8 cellular contexts compared by ENCODE assay signal in the genomic region with DNA sequence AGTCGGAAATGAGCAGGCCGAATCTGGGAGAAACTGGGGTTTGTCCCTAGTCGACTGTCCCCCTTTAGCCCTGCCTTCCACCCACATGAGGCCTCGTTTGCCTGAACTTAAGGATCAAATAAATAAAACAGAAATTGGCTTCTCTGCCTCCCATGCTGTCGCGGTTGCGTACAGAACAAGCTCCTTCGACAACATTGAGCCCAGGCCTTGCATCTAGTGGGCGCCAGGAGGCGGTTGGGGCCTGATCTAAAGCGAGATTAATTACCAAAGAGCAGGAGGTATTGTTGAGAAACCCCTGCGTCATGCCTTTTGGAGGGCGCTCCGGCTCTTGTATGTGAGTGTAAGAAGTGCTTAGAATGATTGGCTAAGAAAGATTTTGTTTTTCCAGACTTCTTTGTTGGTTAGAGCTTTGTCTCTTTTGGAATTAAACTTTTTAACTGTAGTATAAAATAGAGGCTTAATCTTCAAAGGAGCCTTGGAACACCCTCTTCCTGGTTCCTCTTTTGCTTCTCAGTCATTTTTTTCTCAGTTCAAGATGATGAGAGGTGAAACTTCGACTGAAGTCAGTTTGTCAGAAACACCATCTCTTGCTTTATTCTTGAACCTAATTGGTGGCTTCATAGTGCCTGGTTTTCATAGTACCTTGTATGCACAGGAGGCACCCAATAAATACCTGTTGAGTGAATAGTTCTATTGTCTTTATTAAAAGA. TPM values are rescaled to one million over a fixed set of nuclear protein-coding genes. Genes with fewer than 3 reads are reported as not detected.
DNase-seq lines count a peak whose midpoint lies in the region; ATAC-seq and TF ChIP-seq lines count a peak whose summit lies in the region.

No MANE protein-coding gene starts in this region.

- peak; percentile 76 for DNase-seq in AG04450 (ENCODE audit: low read depth, low spot score)
- peak; percentile 29 to 38 for DNase-seq in NCI-H446 (lab: John Stamatoyannopoulos, UW)
- peak; percentile 90 for DNase-seq in activated CD4-positive, alpha-beta T cell treated with anti-CD3 and anti-CD28 coated beads, Interleukin-2, amount 10 ng/mL, durations not matched to agents 24 days and 14 days
- peak; percentile 84 for DNase-seq in dedifferentiated amniotic fluid mesenchymal stem cell (ENCODE audit: extremely low spot score)
- peak; percentile 73 to 78 for DNase-seq in left lung
- DNase-seq in stimulated activated CD4-positive, alpha-beta T cell treated with anti-CD3 and anti-CD28 coated beads, Interleukin-2, amount 100 ng/mL, for 48 hours, result peak; percentile 57 to 60

- peak overlapping the region; percentile 98 for H3K4me3 Mint-ChIP-seq in activated CD4-positive, alpha-beta T cell treated with anti-CD3 and anti-CD28 coated beads, Interleukin-2, amount 10 ng/mL, durations not matched to agents 24 days and 14 days

- peak overlapping the region; percentile 99 for H3K27ac Mint-ChIP-seq in activated CD4-positive, alpha-beta T cell treated with anti-CD3 and anti-CD28 coated beads, Interleukin-2, amount 10 ng/mL, durations not matched to agents 24 days and 14 days

- H3K27me3 ChIP-seq in AG04450 (ENCODE audit: control insufficient read depth, insufficient read depth, low read length) (no peaks in the 10 kb centered on the region), left lung (no peaks in the 10 kb centered on the region)

- H3K27ac ChIP-seq in AG04450 (ENCODE audit: low read depth, low read length), result peak overlapping the region; percentile 95
- H3K27ac ChIP-seq in left lung, result peak overlapping the region; percentile 95 to 97

- no peaks in the 10 kb centered on the region for H3K9me3 Mint-ChIP-seq in activated CD4-positive, alpha-beta T cell treated with anti-CD3 and anti-CD28 coated beads, Interleukin-2, amount 10 ng/mL, durations not matched to agents 24 days and 14 days

- POLR2A ChIA-PET in AG04450 (lab: Yijun Ruan, JAX), result interaction anchor here (0.5 to 2.0 kb wide), 10 partner anchors 22 to 345 kb away, joined by 3 to 25 read pairs (median 5); a partner anchor contains a TSS

- intact Hi-C loops in activated CD4-positive, alpha-beta T cell treated with anti-CD3 and anti-CD28 coated beads, Interleukin-2, amount 10 ng/mL, durations not matched to agents 24 days and 14 days (cut with micrococcal nuclease), result loop anchor here (1.0 kb wide), 3 partner anchors 73 to 348 kb away; a partner anchor contains a TSS
- intact Hi-C loops in left lung (cut with DNase I), result loop anchor here in 1 of 2 donors (10.0 kb wide), 1 partner anchor 160 kb away; a partner anchor contains a TSS

- H3K4me3 ChIP-seq in AG04450 (ENCODE audit: low read depth, low read length), result peak overlapping the region; percentile 96
- peak overlapping the region; percentile 89 to 93 for H3K4me3 ChIP-seq in left lung

- no peaks in the 10 kb centered on the region for H3K27me3 Mint-ChIP-seq in activated CD4-positive, alpha-beta T cell treated with anti-CD3 and anti-CD28 coated beads, Interleukin-2, amount 10 ng/mL, durations not matched to agents 24 days and 14 days

- H3K36me3 ChIP-seq in left lung, result peaks cover 0 to 27% of the 10 kb centered on the region in 2 donors

- ATAC-seq in GM18867 (IDR thresholded peaks at IDR 0.05; ENCODE audit: unreplicated experiment), result peak; percentile 65
- peak; percentile 54 for ATAC-seq in HG03108 (IDR thresholded peaks at IDR 0.05; ENCODE audit: unreplicated experiment)
- ATAC-seq in left lung, result peak; percentile 78

- H3K4me1 ChIP-seq in left lung, result peaks cover 10 to 48% of the 10 kb centered on the region in 2 donors

- H3K4me1 Mint-ChIP-seq in activated CD4-positive, alpha-beta T cell treated with anti-CD3 and anti-CD28 coated beads, Interleukin-2, amount 10 ng/mL, durations not matched to agents 24 days and 14 days, result peaks cover 20% of the 10 kb centered on the region

- peak; percentile 83 for TF ChIP-seq CTCF in AG04450 (IDR thresholded peaks at IDR 0.05; ENCODE audit: low read depth, low read length)
- TF ChIP-seq CTCF in left lung (IDR thresholded peaks at IDR 0.05), result peak; percentile 16 to 47

- H3K9me3 ChIP-seq in AG04450 (ENCODE audit: control insufficient read depth, insufficient read depth, low read length) (no peaks in the 10 kb centered on the region), left lung (no peaks in the 10 kb centered on the region)

- H3K36me3 Mint-ChIP-seq in activated CD4-positive, alpha-beta T cell treated with anti-CD3 and anti-CD28 coated beads, Interleukin-2, amount 10 ng/mL, durations not matched to agents 24 days and 14 days (ENCODE audit: low read depth), result peaks cover 28% of the 10 kb centered on the region

- CTCF ChIA-PET in AG04450 (lab: Charles Lee), result interaction anchor here (0.6 to 2.9 kb wide), 17 partner anchors 11 to 525 kb away, joined by 3 to 19 read pairs (median 5); a partner anchor contains a TSS

RNA-seq across cellular contexts. Expression of a gene that starts 0.8 kb away (rescaled TPM):
- polyA plus RNA-seq in AG04450 (2011; rRNA removed), result 583 and 610 TPM in 2 replicates
- polyA minus RNA-seq in AG04450 (2011; rRNA and poly(A)+ RNA removed), result 182 and 220 TPM in 2 replicates
- total RNA-seq in activated CD4-positive, alpha-beta T cell treated with anti-CD3 and anti-CD28 coated beads, Interleukin-2, amount 10 ng/mL, durations not matched to agents 24 days and 14 days, result 146 and 147 TPM in 2 replicates
- 100 to 1,000 TPM; 380 to 385 TPM for total RNA-seq in left lung

RNA-seq across cellular contexts. Expression of a gene that starts 25.2 kb away (rescaled TPM):
- polyA plus RNA-seq in AG04450 (2011; rRNA removed), result 83.5 and 88.2 TPM in 2 replicates
- polyA minus RNA-seq in AG04450 (2011; rRNA and poly(A)+ RNA removed), result 45.7 and 50.0 TPM in 2 replicates
- 76.7 and 77.8 TPM in 2 replicates for total RNA-seq in activated CD4-positive, alpha-beta T cell treated with anti-CD3 and anti-CD28 coated beads, Interleukin-2, amount 10 ng/mL, durations not matched to agents 24 days and 14 days
- 10 to 100 TPM; 28.3 to 33.7 TPM for total RNA-seq in left lung

Comparison
In these comparisons a context has a peak if more than half of its experiments do, and no peak if none do; other contexts are left out.
1. Peak in every context shown above with its lines: DNase-seq, ATAC-seq, H3K4me3 ChIP-seq and H3K27ac ChIP-seq.
2. DNase-seq: peak in every context shown above with its lines; median percentile 90 in activated CD4-positive, alpha-beta T cell treated with anti-CD3 and anti-CD28 coated beads, Interleukin-2, amount 10 ng/mL, durations not matched to agents 24 days and 14 days; 84 in dedifferentiated amniotic fluid mesenchymal stem cell; 76 in AG04450; 76 in left lung; 58 in stimulated activated CD4-positive, alpha-beta T cell treated with anti-CD3 and anti-CD28 coated beads, Interleukin-2, amount 100 ng/mL, for 48 hours; 34 in NCI-H446.